In the genomic region with DNA sequence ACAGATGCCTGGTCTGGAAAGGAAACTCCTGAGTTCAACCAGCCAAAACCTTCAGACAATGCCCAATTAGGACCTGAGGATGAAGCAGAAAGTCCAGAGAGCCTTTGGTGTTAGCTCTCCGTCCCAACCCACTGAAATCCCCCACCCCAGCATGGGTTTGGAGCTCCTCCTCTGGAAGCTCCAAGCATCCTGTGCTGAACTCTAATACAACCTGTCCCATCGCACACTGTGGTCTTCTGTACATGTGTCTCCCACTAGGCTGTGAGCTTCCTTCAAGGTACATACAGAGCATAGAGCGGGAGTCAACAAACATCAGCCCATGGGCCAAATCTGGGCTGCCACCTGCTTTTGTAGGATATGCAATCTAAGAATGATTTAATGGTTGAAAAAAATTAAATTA, we compare ENCODE assay signal across 32 cellular contexts.
"Had no signal": no experiment of that assay in that cellular context is flagged by ENCODE, and none has a peak within 500 bp of the region (broad histone marks: within the 10 kb centered on the region; RNA-seq: fewer than 3 reads in every experiment).

No MANE protein-coding gene starts in this region.

- H3K27me3 ChIP-seq: adrenal gland, ascending aorta, body of pancreas, brain microvascular endothelial cell, breast epithelium had no signal

- H3K4me3 ChIP-seq: adrenal gland, ascending aorta, body of pancreas, breast epithelium, cardiac muscle cell had no signal

- FAIRE-seq: astrocyte, bronchial epithelial cell had no signal

- DNase-seq: activated effector memory CD4-positive, alpha-beta T cell treated with anti-CD3 and anti-CD28 coated beads, Interleukin-2, amount 50 U/mL, for 16 hours; activated effector memory CD4-positive, alpha-beta T cell treated with Interleukin-2 at 50 U/mL for 16 hours; activated gamma-delta T cell; activated gamma-delta T cell treated with Interleukin-2 at 50 U/mL for 16 hours; activated naive CD4-positive, alpha-beta T cell; activated naive CD4-positive, alpha-beta T cell treated with anti-CD3 and anti-CD28 coated beads for 36 hours; activated naive CD4-positive, alpha-beta T cell treated with anti-CD3 and anti-CD28 coated beads, Interleukin-2, amount 10 ng/mL, durations not matched to agents 7 days and 5 days; activated naive CD4-positive, alpha-beta T cell treated with anti-CD3 and anti-CD28 coated beads, Interleukin-2, amount 50 U/mL, for 16 hours; activated naive CD4-positive, alpha-beta T cell treated with Interleukin-2 at 50 U/mL for 16 hours; activated naive CD8-positive, alpha-beta T cell treated with anti-CD3 and anti-CD28 coated beads for 36 hours; activated naive CD8-positive, alpha-beta T cell treated with anti-CD3 and anti-CD28 coated beads, Interleukin-2, amount 10 ng/mL, durations not matched to agents 7 days and 5 days; activated naive CD8-positive, alpha-beta T cell treated with anti-CD3 and anti-CD28 coated beads, Interleukin-2, amount 50 U/mL, for 24 hours; activated T-cell treated with anti-CD3 and anti-CD28 coated beads, Interleukin-2, amount 50 U/mL, for 1 hour; activated T-cell treated with anti-CD3 and anti-CD28 coated beads, Interleukin-2, amount 50 U/mL, for 24 hours; activated T-cell treated with anti-CD3 and anti-CD28 coated beads, Interleukin-2, amount 50 U/mL, for 4 hours; activated T-cell treated with anti-CD3 and anti-CD28 coated beads, Interleukin-2, amount 50 U/mL, for 48 hours; activated T-cell treated with anti-CD3 and anti-CD28 coated beads, Interleukin-2, amount 50 U/mL, for 72 hours; adrenal gland; amniotic stem cell; aorta; body of pancreas; brain microvascular endothelial cell; caudate nucleus; central memory CD4-positive, alpha-beta T cell; cerebellar nuclear complex had no signal

- H3K36me3 ChIP-seq: adrenal gland, ascending aorta, brain microvascular endothelial cell, breast epithelium, cardiac muscle cell had no signal

- H3K27ac ChIP-seq: adrenal gland, ascending aorta, body of pancreas, brain microvascular endothelial cell, breast epithelium, cardiac muscle cell had no signal

- ATAC-seq: activated naive CD4-positive, alpha-beta T cell treated with anti-CD3 and anti-CD28 coated beads, Interleukin-2, amount 50 U/mL, for 72 hours; activated naive CD8-positive, alpha-beta T cell treated with anti-CD3 and anti-CD28 coated beads, Interleukin-2, amount 50 U/mL, for 24 hours; activated T-cell treated with anti-CD3 and anti-CD28 coated beads, Interleukin-2, amount 50 U/mL, for 4 hours; activated T-cell treated with anti-CD3 and anti-CD28 coated beads, Interleukin-2, amount 50 U/mL, for 72 hours; activated T-helper 17 cell treated with anti-CD3 and anti-CD28 coated beads, Interleukin-2, amount 50 U/mL, for 72 hours; body of pancreas had no signal

- H3K9me3 ChIP-seq: adrenal gland, ascending aorta, body of pancreas, breast epithelium had no signal

- H3K4me1 ChIP-seq: adrenal gland, ascending aorta, breast epithelium had no signal
